In the genomic region with DNA sequence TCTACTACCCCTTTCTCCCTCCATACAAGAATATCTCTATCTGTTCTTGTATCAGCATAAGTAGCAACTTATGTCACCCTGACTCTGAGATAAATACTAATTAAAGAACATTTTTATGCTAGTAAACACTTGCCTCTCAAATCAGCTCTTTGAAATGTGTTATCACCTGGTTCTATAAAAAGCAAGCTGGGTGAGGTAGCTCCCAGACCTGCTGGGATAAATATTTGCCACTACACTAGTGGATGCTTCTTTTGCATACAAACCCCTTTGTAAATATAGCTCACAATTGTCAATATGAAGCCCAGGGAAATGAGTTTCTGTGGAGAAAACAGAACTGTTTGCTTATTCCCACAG, we compare ENCODE assay signal across 18 cellular contexts.
DNase-seq lines count a peak whose midpoint lies in the region; ATAC-seq and TF ChIP-seq lines count a peak whose summit lies in the region.
"Had no signal": no experiment of that assay in that cellular context is flagged by ENCODE, and none has a peak within 500 bp of the region (broad histone marks: within the 10 kb centered on the region; RNA-seq: fewer than 3 reads in every experiment).

No MANE protein-coding gene starts in this region.

- no peaks in the 10 kb centered on the region for H3K9me3 Mint-ChIP-seq in activated T-helper 17 cell treated with anti-CD3 and anti-CD28 coated beads, Interleukin-2, amount 50 U/mL, for 72 hours
- H3K9me3 Mint-ChIP-seq: activated CD4-positive, alpha-beta memory T cell treated with anti-CD3 and anti-CD28 coated beads for 36 hours; activated naive CD8-positive, alpha-beta T cell treated with anti-CD3 and anti-CD28 coated beads, Interleukin-2, amount 10 ng/mL, durations not matched to agents 7 days and 5 days had no signal

- H3K36me3 Mint-ChIP-seq in activated T-helper 17 cell treated with anti-CD3 and anti-CD28 coated beads, Interleukin-2, amount 50 U/mL, for 72 hours (ENCODE audit: low read depth), result no peaks in the 10 kb centered on the region
- H3K36me3 Mint-ChIP-seq: activated CD4-positive, alpha-beta memory T cell treated with anti-CD3 and anti-CD28 coated beads for 36 hours; activated naive CD8-positive, alpha-beta T cell treated with anti-CD3 and anti-CD28 coated beads, Interleukin-2, amount 10 ng/mL, durations not matched to agents 7 days and 5 days had no signal

- H3K27ac Mint-ChIP-seq in activated T-helper 17 cell treated with anti-CD3 and anti-CD28 coated beads, Interleukin-2, amount 50 U/mL, for 72 hours, result no peak overlapping the region
- H3K27ac Mint-ChIP-seq: activated CD4-positive, alpha-beta memory T cell treated with anti-CD3 and anti-CD28 coated beads for 36 hours; activated naive CD8-positive, alpha-beta T cell treated with anti-CD3 and anti-CD28 coated beads, Interleukin-2, amount 10 ng/mL, durations not matched to agents 7 days and 5 days had no signal

- H3K36me3 ChIP-seq in ascending aorta (no peaks in the 10 kb centered on the region), thyroid gland (no peaks in the 10 kb centered on the region)
- H3K36me3 ChIP-seq: WERI-Rb-1 had no signal

- TF ChIP-seq POLR2A in thyroid gland (IDR thresholded peaks at IDR 0.05), result no peak

- H3K27me3 ChIP-seq in ascending aorta (no peaks in the 10 kb centered on the region), right cardiac atrium (ENCODE audit: control insufficient read depth, insufficient read depth) (no peaks in the 10 kb centered on the region), thyroid gland (no peaks in the 10 kb centered on the region)

- H3K27ac ChIP-seq in ascending aorta (peak overlapping the region; percentile 61 to 71), right cardiac atrium (ENCODE audit: low read length) (peak overlapping the region; percentile 51), thyroid gland (peak overlapping the region in 2 of 3 donors; percentile 31 to 49)
- H3K27ac ChIP-seq: GM23248, WERI-Rb-1 had no signal

- no peaks in the 10 kb centered on the region for H3K4me1 Mint-ChIP-seq in activated T-helper 17 cell treated with anti-CD3 and anti-CD28 coated beads, Interleukin-2, amount 50 U/mL, for 72 hours
- H3K4me1 Mint-ChIP-seq: activated naive CD8-positive, alpha-beta T cell treated with anti-CD3 and anti-CD28 coated beads, Interleukin-2, amount 10 ng/mL, durations not matched to agents 7 days and 5 days had no signal

- no peak for ATAC-seq in right cardiac atrium
- no peak for ATAC-seq in activated T-helper 17 cell treated with anti-CD3 and anti-CD28 coated beads, Interleukin-2, amount 50 U/mL, for 72 hours (replicated peaks)
- ATAC-seq: sciatic nerve had no signal

- peak; percentile 11 to 70 for DNase-seq in NCI-H2081 (lab: John Stamatoyannopoulos, UW)
- DNase-seq in ascending aorta (ENCODE audit: low spot score in 2 of 2), result no peak
- DNase-seq in right cardiac atrium, result no peak
- no peak for DNase-seq in thyroid gland
- no peak for DNase-seq in NCI-H2029 treated with DMSO at 0.1 percent for 48 hours (lab: John Stamatoyannopoulos, UW)
- DNase-seq in GM13976 (ENCODE audit: low spot score), result no peak
- DNase-seq: activated CD4-positive, alpha-beta memory T cell treated with anti-CD3 and anti-CD28 coated beads for 36 hours; activated naive CD8-positive, alpha-beta T cell treated with anti-CD3 and anti-CD28 coated beads, Interleukin-2, amount 10 ng/mL, durations not matched to agents 7 days and 5 days; activated T-cell treated with anti-CD3 and anti-CD28 coated beads, Interleukin-2, amount 50 U/mL, for 48 hours; caudate nucleus; effector memory CD4-positive, alpha-beta T cell; GM23248; islet precursor cell; NCI-H2171 treated with DMSO at 0.1 percent for 48 hours; stimulated activated CD4-positive, alpha-beta T cell treated with anti-CD3 and anti-CD28 coated beads, Interleukin-2, amount 100 ng/mL, for 24 hours; WERI-Rb-1 had no signal

- H3K4me1 ChIP-seq in ascending aorta, result peaks cover 5 to 21% of the 10 kb centered on the region in 2 donors
- peaks cover 1% of the 10 kb centered on the region for H3K4me1 ChIP-seq in right cardiac atrium (ENCODE audit: control insufficient read depth, insufficient read depth, low read length)
- peaks cover 5 to 6% of the 10 kb centered on the region in 2 donors for H3K4me1 ChIP-seq in thyroid gland

- peaks cover 5% of the 10 kb centered on the region for H3K27me3 Mint-ChIP-seq in activated T-helper 17 cell treated with anti-CD3 and anti-CD28 coated beads, Interleukin-2, amount 50 U/mL, for 72 hours
- H3K27me3 Mint-ChIP-seq: activated naive CD8-positive, alpha-beta T cell treated with anti-CD3 and anti-CD28 coated beads, Interleukin-2, amount 10 ng/mL, durations not matched to agents 7 days and 5 days had no signal

- intact Hi-C loops in ascending aorta (cut with DNase I) (loop anchor here (5.0 kb wide), 1 partner anchor 330 kb away; no protein-coding TSS in a partner anchor), right cardiac atrium (cut with DNase I) (no loop called here), thyroid gland (cut with DNase I) (no loop called here)

- no peak overlapping the region for H3K4me3 ChIP-seq in ascending aorta
- no peak overlapping the region for H3K4me3 ChIP-seq in right cardiac atrium (ENCODE audit: low read length)
- H3K4me3 ChIP-seq in thyroid gland (replicated peaks in 1 of 3), result no peak overlapping the region
- H3K4me3 ChIP-seq: GM23248 had no signal

- no peak for TF ChIP-seq CTCF in ascending aorta (IDR thresholded peaks at IDR 0.05)
- TF ChIP-seq CTCF in thyroid gland (IDR thresholded peaks at IDR 0.05), result no peak
- TF ChIP-seq CTCF in GM13976 (IDR thresholded peaks at IDR 0.05; ENCODE audit: borderline replicate concordance, control extremely low read depth, extremely low read depth, insufficient read depth, missing control alignments), result no peak

- no peaks in the 10 kb centered on the region for H3K9me3 ChIP-seq in ascending aorta
- H3K9me3 ChIP-seq in right cardiac atrium (ENCODE audit: control insufficient read depth, low read length), result no peaks in the 10 kb centered on the region
- no peaks in the 10 kb centered on the region for H3K9me3 ChIP-seq in thyroid gland

- no peak overlapping the region for H3K4me3 Mint-ChIP-seq in activated T-helper 17 cell treated with anti-CD3 and anti-CD28 coated beads, Interleukin-2, amount 50 U/mL, for 72 hours
- H3K4me3 Mint-ChIP-seq: activated CD4-positive, alpha-beta memory T cell treated with anti-CD3 and anti-CD28 coated beads for 36 hours; activated naive CD8-positive, alpha-beta T cell treated with anti-CD3 and anti-CD28 coated beads, Interleukin-2, amount 10 ng/mL, durations not matched to agents 7 days and 5 days had no signal

- in situ Hi-C loops in GM13976 (cut with MboI; ENCODE audit: low sequenced_read_pairs, unreplicated experiment), result no loop called here

Comparison
In these comparisons a context has a peak if more than half of its experiments do, and no peak if none do; other contexts are left out.
1. DNase-seq: peak in NCI-H2081 (2 of 2); none in ascending aorta (0 of 2), right cardiac atrium (0 of 3), thyroid gland (0 of 2), NCI-H2029 treated with DMSO at 0.1 percent for 48 hours (single experiment) and GM13976 (single experiment).
2. Peak in every context shown above with its lines, with median percentiles within 50 percentile points of each other: H3K27ac ChIP-seq.